In the genomic region with DNA sequence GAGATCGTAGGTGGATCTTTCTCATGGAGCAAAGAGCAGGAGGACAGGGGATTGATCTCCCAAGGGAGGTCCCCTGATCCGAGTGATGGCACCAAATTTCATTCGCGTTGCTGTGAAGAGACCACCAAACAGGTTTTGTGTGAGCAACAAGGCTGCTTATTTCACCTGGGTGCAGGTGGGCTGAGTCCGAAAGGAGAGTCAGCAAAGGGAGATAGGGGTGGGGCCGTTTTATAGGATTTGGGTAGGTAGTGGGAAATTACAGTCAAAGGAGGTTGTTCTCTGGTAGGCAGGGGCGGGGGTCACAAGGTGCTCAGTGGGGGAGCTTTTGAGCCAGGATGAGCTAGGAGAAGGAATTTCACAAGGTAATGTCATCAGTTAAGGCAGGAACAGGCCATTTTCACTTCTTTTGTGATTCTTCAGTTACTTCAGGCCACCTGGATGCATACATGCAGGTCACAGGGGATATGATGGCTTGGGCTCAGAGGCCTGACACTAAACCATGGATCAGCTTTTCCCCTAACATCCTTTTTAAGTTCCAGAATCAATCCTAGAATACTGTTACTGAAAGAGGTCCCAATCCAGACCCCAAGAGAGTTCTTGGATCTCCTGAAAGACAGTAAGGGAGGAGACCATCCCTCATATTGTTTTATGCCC, we compare ENCODE assay signal across 8 cellular contexts.
A peak's percentile ranks its signal among the peaks of the same experiment; 100 is the strongest.
DNase-seq lines count a peak whose midpoint lies in the region; FAIRE-seq and TF ChIP-seq lines count a peak whose summit lies in the region.
"Not testable (repeated sequence)": the region's sequence is repeated elsewhere in the genome, so short reads cannot be mapped to it uniquely, and the experiment has no call there.

No MANE protein-coding gene starts in this region.

- H4K91ac ChIP-seq in H9 (ENCODE audit: insufficient read length, low read depth, low read length), result not testable (repeated sequence)
- H4K91ac ChIP-seq in H1 (replicated peaks; ENCODE audit: insufficient read length, low read length), result peak overlapping the region; percentile 85
- H4K91ac ChIP-seq in trophoblast cell (ENCODE audit: low read depth, low read length), result peak overlapping the region; percentile 94

- H3K4me2 ChIP-seq in H9 (ENCODE audit: insufficient read depth, insufficient read length, low read length), result peak overlapping the region; percentile 53
- peak overlapping the region in 1 of 2 experiments; percentile 58; a peak in 3 of 4 replicates for H3K4me2 ChIP-seq in H1 (ENCODE audit: insufficient read depth in 1 of 2, low read depth in 2 of 2, low read length in 2 of 2)
- not testable (repeated sequence) for H3K4me2 ChIP-seq in mesendoderm (ENCODE audit: low read length); trophoblast cell (ENCODE audit: low read length)

- H3K56ac ChIP-seq in H9 (ENCODE audit: insufficient read length, low read depth, low read length); H1 (replicated peaks; ENCODE audit: insufficient read length, low read depth, low read length): not testable (repeated sequence)
- peak overlapping the region; percentile 97 for H3K56ac ChIP-seq in mesendoderm (ENCODE audit: low read length)

- H3K79me2 ChIP-seq in H9 (ENCODE audit: insufficient read depth, low read length); H1 (ENCODE audit: control insufficient read depth in 1 of 2, insufficient read depth in 2 of 2, low read length in 2 of 2): not testable (repeated sequence)
- peaks cover 18% of the 10 kb centered on the region for H3K79me2 ChIP-seq in mesendoderm (ENCODE audit: control insufficient read depth, insufficient read depth, low read length)
- peaks cover 11% of the 10 kb centered on the region for H3K79me2 ChIP-seq in trophoblast cell (ENCODE audit: control insufficient read depth, insufficient read depth, low read length, poor library complexity)

- CTCF ChIA-PET in Caco-2 (lab: Charles Lee), result interaction anchor here (0.6 kb wide), 1 partner anchor 110 kb away, joined by 3 read pairs; no protein-coding TSS in a partner anchor
- CTCF ChIA-PET in H1 (lab: Charles Lee; ENCODE audit: partially characterized antibody), result interaction anchor here (1.1 kb wide), 1 partner anchor 217 kb away, joined by 3 read pairs; no protein-coding TSS in a partner anchor

- H4K5ac ChIP-seq in H9 (ENCODE audit: insufficient read length, low read depth, low read length), result not testable (repeated sequence)
- H4K5ac ChIP-seq in H1 (ENCODE audit: insufficient read length, low read depth, low read length) (peak overlapping the region; percentile 15), mesendoderm (ENCODE audit: low read length) (peak overlapping the region; percentile 97)

- not testable (repeated sequence) for TF ChIP-seq RAD21 in H1 (IDR thresholded peaks at IDR 0.05 in 1 of 2, conservative IDR thresholded peaks at IDR 0.05 in 1 of 2; ENCODE audit: low read depth in 2 of 2, low read length in 2 of 2)

- H3K23ac ChIP-seq in H9 (ENCODE audit: insufficient read length, low read depth, low read length); H1 (ENCODE audit: insufficient read length); mesendoderm (ENCODE audit: low read length); trophoblast cell (ENCODE audit: low read length): not testable (repeated sequence)

- H4K12ac ChIP-seq in trophoblast cell (ENCODE audit: low read depth, low read length), result peak overlapping the region; percentile 60

- not testable (repeated sequence) for H2AFZ ChIP-seq in H9 (ENCODE audit: low read length); H1 (ENCODE audit: low read length); trophoblast cell (ENCODE audit: insufficient read depth, low read length, poor library complexity)

- not testable (repeated sequence) for H3K79me1 ChIP-seq in H9 (ENCODE audit: insufficient read depth, low read depth, low read length, poor library complexity, severe bottlenecking); H1 (ENCODE audit: low read depth, low read length); mesendoderm (ENCODE audit: low read length)
- H3K79me1 ChIP-seq in trophoblast cell (ENCODE audit: low read length), result peaks cover 43% of the 10 kb centered on the region

- H3K4me1 Mint-ChIP-seq in Caco-2 (ENCODE audit: low read depth, unreplicated experiment) (peaks cover 34% of the 10 kb centered on the region), H9 (peaks cover 50 to 53% of the 10 kb centered on the region in 2 experiments)

- H2BK120ac ChIP-seq in H9 (ENCODE audit: low read depth, low read length, poor library complexity, severe bottlenecking); H1 (replicated peaks; ENCODE audit: low read depth, low read length): not testable (repeated sequence)
- H2BK120ac ChIP-seq in mesendoderm (ENCODE audit: low read depth, low read length), result peak overlapping the region; percentile 18
- H2BK120ac ChIP-seq in trophoblast cell (ENCODE audit: insufficient read depth, low read length, poor library complexity), result peak overlapping the region; percentile 87

- not testable (repeated sequence) for H3K9ac ChIP-seq in H9 (ENCODE audit: extremely low read depth, insufficient read length, low read length); HUES64 (ENCODE audit: low read depth, low read length); H1 (replicated peaks in 1 of 4; ENCODE audit: extremely low read depth in 1 of 4, low read depth in 3 of 4, low read length in 3 of 4); iPS-15b (ENCODE audit: low read depth, low read length); trophoblast cell (ENCODE audit: low read length)
- H3K9ac ChIP-seq in mesendoderm (ENCODE audit: low read length), result peak overlapping the region; percentile 88

- not testable (repeated sequence) for FAIRE-seq in H1 (lab: Jason Lieb, UNC)

- H3K27me3 ChIP-seq in Caco-2 (replicated peaks; ENCODE audit: control insufficient read depth, insufficient read depth, low read length); H9 (ENCODE audit: insufficient read depth, low read length); HUES64 (ENCODE audit: insufficient read depth, low read length); H1 (replicated peaks in 1 of 4; ENCODE audit: control insufficient read depth in 3 of 4, extremely low read depth in 1 of 4, insufficient read depth in 3 of 4, low read length in 3 of 4); cardiac muscle cell; iPS-15b (ENCODE audit: control insufficient read depth, insufficient read depth, low read length); mesendoderm (ENCODE audit: insufficient read depth, low read length, poor library complexity); trophoblast cell (ENCODE audit: insufficient read depth, low read length): not testable (repeated sequence)

- intact Hi-C loops in Caco-2 (cut with micrococcal nuclease; ENCODE audit: unreplicated experiment), result not testable (repeated sequence)

- no CpG with 5 or more reads among the region's 7 CpGs for WGBS in H9 (ENCODE audit: extremely low coverage, insufficient read length, low lambda C conversion rate)
- 36% methylated on average over 7 of the region's 7 CpGs for WGBS in HUES64
- 73% methylated on average over 7 of the region's 7 CpGs; no CpG with 5 or more reads in 1 of the 2 experiments for WGBS in H1 (ENCODE audit: extremely low coverage in 1 of 2, insufficient coverage in 1 of 2, insufficient read length in 1 of 2, insufficient replicate concordance in 2 of 2, low coverage in 1 of 2, low lambda C conversion rate in 2 of 2, missing lambda C conversion rate in 1 of 2), 2 experiments
- no CpG with 5 or more reads among the region's 7 CpGs for WGBS in mesendoderm (ENCODE audit: extremely low coverage, insufficient coverage, low lambda C conversion rate)
- WGBS in trophoblast cell (ENCODE audit: extremely low coverage, insufficient coverage, insufficient read length), result no CpG with 5 or more reads among the region's 7 CpGs

- H2BK5ac ChIP-seq in H9 (ENCODE audit: insufficient read length, low read length), result not testable (repeated sequence)
- H2BK5ac ChIP-seq in H1 (ENCODE audit: low read depth, low read length) (peak overlapping the region; percentile 90; the same call in 1 of the 2 replicates), mesendoderm (ENCODE audit: low read length) (peak overlapping the region; percentile 100), trophoblast cell (ENCODE audit: low read depth, low read length, poor library complexity) (peak overlapping the region; percentile 98)

- H2BK20ac ChIP-seq in H9 (ENCODE audit: low read depth, low read length, poor library complexity, severe bottlenecking); H1 (ENCODE audit: low read length): not testable (repeated sequence)

- H3K27ac Mint-ChIP-seq in Caco-2 (ENCODE audit: unreplicated experiment), result peak overlapping the region; percentile 87
- H3K27ac Mint-ChIP-seq in H9, result peak overlapping the region; percentile 89 to 93 (median 92)

- not testable (repeated sequence) for H2BK12ac ChIP-seq in H9 (ENCODE audit: insufficient read length, low read depth, low read length)
- H2BK12ac ChIP-seq in H1 (ENCODE audit: low read depth, low read length) (peak overlapping the region; percentile 50; the same call in 1 of the 2 replicates), trophoblast cell (ENCODE audit: low read length) (peak overlapping the region; percentile 95)

- not testable (repeated sequence) for H4K20me1 ChIP-seq in H9 (ENCODE audit: control insufficient read depth, insufficient read depth, insufficient read length); H1 (replicated peaks in 1 of 2; ENCODE audit: control insufficient read depth in 1 of 2, insufficient read depth in 2 of 2, low read length in 2 of 2)

- H3T11ph ChIP-seq in H9 (ENCODE audit: low read length), result not testable (repeated sequence)

- POLR2A ChIA-PET in Caco-2 (lab: Charles Lee), result not testable (repeated sequence)
- POLR2A ChIA-PET in H1 (lab: Charles Lee; ENCODE audit: partially characterized antibody), result interaction anchor here (0.9 to 1.4 kb wide), 3 partner anchors 15 to 29 kb away, joined by 3 to 4 read pairs (median 3); no protein-coding TSS in a partner anchor

- not testable (repeated sequence) for H2BK15ac ChIP-seq in H9 (ENCODE audit: low read depth, low read length); H1 (ENCODE audit: low read length); mesendoderm (replicated peaks; ENCODE audit: low read depth)

- not testable (repeated sequence) for H3K23me2 ChIP-seq in H9 (ENCODE audit: insufficient read length, low read depth, low read length, poor library complexity, severe bottlenecking); H1 (ENCODE audit: low read depth, low read length)

- TF ChIP-seq POLR2A in H1 (IDR thresholded peaks at IDR 0.05; ENCODE audit: control extremely low read depth in 1 of 2, low read depth in 2 of 2, low read length in 2 of 2), result not testable (repeated sequence)

- DNase-seq in Caco-2; cardiac muscle cell (ENCODE audit: low read depth in 1 of 2, low spot score in 1 of 2): not testable (repeated sequence)
- peak; percentile 53 for DNase-seq in H9
- peak in 1 of 2 experiments; percentile 50 for DNase-seq in H1 (ENCODE audit: low read depth in 1 of 2, low spot score in 2 of 2)
- DNase-seq in mesendoderm, result peak; percentile 88
- DNase-seq in trophoblast cell, result peak in 1 of 2 donors; percentile 23

- H3K14ac ChIP-seq in H9 (ENCODE audit: insufficient read depth, low read length); H1 (ENCODE audit: insufficient read length): not testable (repeated sequence)
- H3K14ac ChIP-seq in trophoblast cell (ENCODE audit: low read length), result peak overlapping the region; percentile 91

- H3K36me3 ChIP-seq in Caco-2 (ENCODE audit: control insufficient read depth, insufficient read depth, low read length); HUES64 (ENCODE audit: insufficient read depth, low read length); cardiac muscle cell; iPS-15b (ENCODE audit: control insufficient read depth, insufficient read depth, low read length); mesendoderm (ENCODE audit: control insufficient read depth, insufficient read depth, low read length); trophoblast cell (ENCODE audit: control insufficient read depth in 1 of 2, insufficient read depth in 2 of 2, low read length in 2 of 2): not testable (repeated sequence)
- H3K36me3 ChIP-seq in H1 (ENCODE audit: control insufficient read depth in 2 of 4, insufficient read depth in 4 of 4, low read length in 3 of 4), result peaks cover 0 to 13% (median 0%) of the 10 kb centered on the region in 4 experiments; a peak in 2 of 8 replicates

- not testable (repeated sequence) for H2AK5ac ChIP-seq in H9 (ENCODE audit: insufficient read length, low read length)
- 0 out of 2 replicates have a peak overlapping the region, but pooled peaks have one; percentile 42 for H2AK5ac ChIP-seq in H1 (ENCODE audit: low read depth, low read length)
- peak overlapping the region; percentile 74 for H2AK5ac ChIP-seq in mesendoderm (ENCODE audit: low read length)
- H2AK5ac ChIP-seq in trophoblast cell (ENCODE audit: low read length), result peak overlapping the region; percentile 92

- TF ChIP-seq CTCF in Caco-2 (IDR thresholded peaks at IDR 0.05; ENCODE audit: insufficient read depth in 1 of 2, low read depth in 1 of 2, low read length in 1 of 2, severe bottlenecking in 1 of 2, unreplicated experiment in 1 of 2); H9 (conservative IDR thresholded peaks at IDR 0.05); H1 (IDR thresholded peaks at IDR 0.05; ENCODE audit: control extremely low read depth in 1 of 3, insufficient read depth in 1 of 3, low read depth in 1 of 3, low read length in 3 of 3); cardiac muscle cell (IDR thresholded peaks at IDR 0.05; ENCODE audit: low read depth, low read length): not testable (repeated sequence)

- peak overlapping the region; percentile 45 for H3K4me3 Mint-ChIP-seq in Caco-2 (ENCODE audit: unreplicated experiment)
- peak overlapping the region; percentile 58 to 64 for H3K4me3 Mint-ChIP-seq in H9

- peaks cover 33% of the 10 kb centered on the region for H3K4me1 ChIP-seq in Caco-2
- H3K4me1 ChIP-seq in H9 (ENCODE audit: insufficient read depth, low read length), result not testable (repeated sequence)
- H3K4me1 ChIP-seq in HUES64 (ENCODE audit: insufficient read depth, low read length), result peaks cover 44% of the 10 kb centered on the region
- peaks cover 9 to 35% (median 18%) of the 10 kb centered on the region in 4 experiments for H3K4me1 ChIP-seq in H1 (replicated peaks in 1 of 4; ENCODE audit: control insufficient read depth in 3 of 4, insufficient read depth in 4 of 4, low read length in 3 of 4)
- H3K4me1 ChIP-seq in cardiac muscle cell (ENCODE audit: low read depth), result peaks cover 19% of the 10 kb centered on the region
- H3K4me1 ChIP-seq in iPS-15b (ENCODE audit: control insufficient read depth, insufficient read depth, low read length), result peaks cover 31% of the 10 kb centered on the region
- H3K4me1 ChIP-seq in mesendoderm (ENCODE audit: control insufficient read depth, low read depth, low read length), result peaks cover 17% of the 10 kb centered on the region
- H3K4me1 ChIP-seq in trophoblast cell (ENCODE audit: control insufficient read depth in 1 of 2, insufficient read depth in 2 of 2, low read length in 2 of 2), result peaks cover 27 to 31% of the 10 kb centered on the region in 2 experiments

- H3K36me3 Mint-ChIP-seq in Caco-2 (ENCODE audit: insufficient read depth, unreplicated experiment), result not testable (repeated sequence)
- H3K36me3 Mint-ChIP-seq in H9 (ENCODE audit: insufficient read depth in 1 of 3, low read depth in 3 of 3), result peaks cover 14 to 21% (median 19%) of the 10 kb centered on the region in 3 experiments

- BruUV-seq in Caco-2 (replicated peaks; lab: Mats Ljungman, UMichigan), result not testable (repeated sequence)

- not testable (repeated sequence) for H3K4me3 ChIP-seq in Caco-2 (ENCODE audit: low read depth, low read length); cardiac muscle cell; trophoblast cell (ENCODE audit: low read depth, low read length)
- peak overlapping the region; percentile 36; the same call in 1 of the 2 replicates for H3K4me3 ChIP-seq in HUES64 (ENCODE audit: low read length)
- H3K4me3 ChIP-seq in H1 (ENCODE audit: extremely low read depth in 1 of 4, insufficient read depth in 2 of 4, low read depth in 3 of 4, low read length in 4 of 4), result peak overlapping the region in 2 of 4 experiments; percentile 12 to 38; a peak in 1 of 8 replicates
- peak overlapping the region; percentile 65 for H3K4me3 ChIP-seq in iPS-15b (ENCODE audit: low read depth, low read length)
- H3K4me3 ChIP-seq in mesendoderm (ENCODE audit: low read length), result peak overlapping the region; percentile 35

- not testable (repeated sequence) for TF ChIP-seq EP300 in H1 (IDR thresholded peaks at IDR 0.05; ENCODE audit: borderline replicate concordance in 1 of 2, low read depth in 2 of 2, low read length in 2 of 2)

- H3K27ac ChIP-seq in H9 (ENCODE audit: insufficient read length, low read depth, low read length) (peak overlapping the region; percentile 81), HUES64 (ENCODE audit: low read depth, low read length) (peak overlapping the region; percentile 81), cardiac muscle cell (peak overlapping the region; percentile 39), mesendoderm (ENCODE audit: low read depth, low read length) (peak overlapping the region; percentile 97), trophoblast cell (ENCODE audit: low read depth, low read length) (peak overlapping the region; percentile 83)
- not testable (repeated sequence) for H3K27ac ChIP-seq in H1 (ENCODE audit: low read depth, low read length)

- H3K27me3 Mint-ChIP-seq in Caco-2 (ENCODE audit: insufficient read depth, unreplicated experiment); H9 (ENCODE audit: low read depth): not testable (repeated sequence)

- not testable (repeated sequence) for H3K18ac ChIP-seq in H9 (ENCODE audit: insufficient read length, low read depth, low read length)
- H3K18ac ChIP-seq in H1 (ENCODE audit: extremely low read depth, low read length) (peak overlapping the region; percentile 48), mesendoderm (ENCODE audit: low read length) (peak overlapping the region; percentile 77), trophoblast cell (ENCODE audit: low read length) (peak overlapping the region; percentile 79)

- not testable (repeated sequence) for H3K4ac ChIP-seq in H9 (ENCODE audit: low read depth, low read length); H1 (replicated peaks; ENCODE audit: insufficient read length, low read depth, low read length)
- H3K4ac ChIP-seq in mesendoderm (ENCODE audit: low read depth, low read length), result peak overlapping the region; percentile 94
- H3K4ac ChIP-seq in trophoblast cell (ENCODE audit: low read depth, low read length), result peak overlapping the region; percentile 67

- not testable (repeated sequence) for H3K9me3 Mint-ChIP-seq in Caco-2 (ENCODE audit: unreplicated experiment)
- H3K9me3 Mint-ChIP-seq in H9, result peaks cover 12 to 20% of the 10 kb centered on the region in 2 experiments

- not testable (repeated sequence) for H4K8ac ChIP-seq in H9 (replicated peaks; ENCODE audit: insufficient read length, low read depth, low read length); H1 (ENCODE audit: extremely low read depth, insufficient read depth, low read length)
- H4K8ac ChIP-seq in mesendoderm (ENCODE audit: low read depth, low read length), result peak overlapping the region; percentile 67
- peak overlapping the region; percentile 81 for H4K8ac ChIP-seq in trophoblast cell (ENCODE audit: low read depth, low read length)

- H3K9me3 ChIP-seq in Caco-2; H9 (ENCODE audit: control insufficient read depth, low read depth, low read length); HUES64 (ENCODE audit: insufficient read depth, low read depth, low read length); H1 (ENCODE audit: insufficient read depth in 2 of 2, low read depth in 1 of 2, low read length in 1 of 2); cardiac muscle cell (ENCODE audit: low read depth); iPS-15b (ENCODE audit: control insufficient read depth, insufficient read depth, low read length); trophoblast cell (ENCODE audit: insufficient read depth, low read depth, low read length): not testable (repeated sequence)
